17 cellular contexts compared by ENCODE assay signal in genomic region chr6:25697537-25698340, GRCh38. TPM values are rescaled to one million over a fixed set of nuclear protein-coding genes. Genes with fewer than 3 reads are reported as not detected.
"Had no signal": no experiment of that assay in that cellular context is flagged by ENCODE, and none has a peak within 500 bp of the region (broad histone marks: within the 10 kb centered on the region; RNA-seq: fewer than 3 reads in every experiment).

No MANE protein-coding gene starts in this region.

- H3K27ac Mint-ChIP-seq: activated CD4-positive, alpha-beta memory T cell treated with anti-CD3 and anti-CD28 coated beads for 36 hours; activated CD4-positive, alpha-beta T cell treated with anti-CD3 and anti-CD28 coated beads for 36 hours; activated CD8-positive, alpha-beta memory T cell treated with anti-CD3 and anti-CD28 coated beads, Interleukin-2, amount 10 ng/mL, durations not matched to agents 7 days and 5 days; activated naive CD4-positive, alpha-beta T cell treated with anti-CD3 and anti-CD28 coated beads, Interleukin-2, amount 10 ng/mL, durations not matched to agents 7 days and 5 days; activated T-helper 2 cell treated with anti-CD3 and anti-CD28 coated beads, Interferon-gamma antibody, Interleukin-2, Interleukin-4, amounts not matched to agents 10 μg/mL and 5 μg/mL and 100 μg/mL, durations not matched to agents 14 hours and 24 hours and 36 hours had no signal

- H3K4me1 ChIP-seq: gastroesophageal sphincter, heart right ventricle, psoas muscle, spleen, stomach, testis, upper lobe of right lung had no signal

- H3K27ac ChIP-seq: gastroesophageal sphincter, heart right ventricle, psoas muscle, spleen, stomach, testis, upper lobe of right lung, WERI-Rb-1 had no signal

- H3K36me3 Mint-ChIP-seq: activated CD4-positive, alpha-beta memory T cell treated with anti-CD3 and anti-CD28 coated beads for 36 hours; activated CD8-positive, alpha-beta memory T cell treated with anti-CD3 and anti-CD28 coated beads, Interleukin-2, amount 10 ng/mL, durations not matched to agents 7 days and 5 days; activated naive CD4-positive, alpha-beta T cell treated with anti-CD3 and anti-CD28 coated beads, Interleukin-2, amount 10 ng/mL, durations not matched to agents 7 days and 5 days had no signal

- H3K4me3 Mint-ChIP-seq: activated CD4-positive, alpha-beta memory T cell treated with anti-CD3 and anti-CD28 coated beads for 36 hours; activated CD4-positive, alpha-beta T cell treated with anti-CD3 and anti-CD28 coated beads for 36 hours; activated CD8-positive, alpha-beta memory T cell treated with anti-CD3 and anti-CD28 coated beads, Interleukin-2, amount 10 ng/mL, durations not matched to agents 7 days and 5 days; activated naive CD4-positive, alpha-beta T cell treated with anti-CD3 and anti-CD28 coated beads, Interleukin-2, amount 10 ng/mL, durations not matched to agents 7 days and 5 days; neural crest cell had no signal

- H3K27me3 ChIP-seq: gastroesophageal sphincter, spleen, stomach, testis, upper lobe of right lung had no signal

- H3K4me3 ChIP-seq: gastroesophageal sphincter, heart right ventricle, psoas muscle, spleen, stomach, testis, upper lobe of right lung had no signal

- DNase-seq: activated CD4-positive, alpha-beta memory T cell treated with anti-CD3 and anti-CD28 coated beads for 36 hours; activated CD4-positive, alpha-beta T cell treated with anti-CD3 and anti-CD28 coated beads for 36 hours; activated CD8-positive, alpha-beta memory T cell treated with anti-CD3 and anti-CD28 coated beads, Interleukin-2, amount 10 ng/mL, durations not matched to agents 7 days and 5 days; activated naive CD4-positive, alpha-beta T cell treated with anti-CD3 and anti-CD28 coated beads, Interleukin-2, amount 10 ng/mL, durations not matched to agents 7 days and 5 days; activated T-cell treated with anti-CD3 and anti-CD28 coated beads, Interleukin-2, amount 50 U/mL, for 1 hour; caudate nucleus; heart right ventricle; psoas muscle; spleen; stomach; testis; upper lobe of right lung; WERI-Rb-1 had no signal

- H3K36me3 ChIP-seq: gastroesophageal sphincter, heart right ventricle, spleen, stomach, upper lobe of right lung, WERI-Rb-1 had no signal

- H3K9me3 Mint-ChIP-seq: activated CD4-positive, alpha-beta memory T cell treated with anti-CD3 and anti-CD28 coated beads for 36 hours; activated naive CD4-positive, alpha-beta T cell treated with anti-CD3 and anti-CD28 coated beads, Interleukin-2, amount 10 ng/mL, durations not matched to agents 7 days and 5 days; activated T-helper 2 cell treated with anti-CD3 and anti-CD28 coated beads, Interferon-gamma antibody, Interleukin-2, Interleukin-4, amounts not matched to agents 10 μg/mL and 5 μg/mL and 100 μg/mL, durations not matched to agents 14 hours and 24 hours and 36 hours; neural crest cell had no signal

- H3K9me3 ChIP-seq: gastroesophageal sphincter, heart right ventricle, psoas muscle, spleen, stomach, testis, upper lobe of right lung had no signal

- ATAC-seq: activated CD4-positive, alpha-beta T cell treated with anti-CD3 and anti-CD28 coated beads for 36 hours; activated CD8-positive, alpha-beta memory T cell treated with anti-CD3 and anti-CD28 coated beads, Interleukin-2, amount 10 ng/mL, durations not matched to agents 7 days and 5 days; gastroesophageal sphincter; heart right ventricle; psoas muscle; sciatic nerve; upper lobe of right lung had no signal

- H3K4me1 Mint-ChIP-seq: activated CD4-positive, alpha-beta T cell treated with anti-CD3 and anti-CD28 coated beads for 36 hours; activated CD8-positive, alpha-beta memory T cell treated with anti-CD3 and anti-CD28 coated beads, Interleukin-2, amount 10 ng/mL, durations not matched to agents 7 days and 5 days; activated naive CD4-positive, alpha-beta T cell treated with anti-CD3 and anti-CD28 coated beads, Interleukin-2, amount 10 ng/mL, durations not matched to agents 7 days and 5 days; neural crest cell had no signal

RNA-seq across cellular contexts. Expression of gene SCGN, which starts 45.7 kb away (rescaled TPM):
- polyA plus RNA-seq: psoas muscle, spleen had no signal

RNA-seq across cellular contexts. Expression of gene SLC17A4, which starts 56.8 kb away (rescaled TPM):
- polyA plus RNA-seq: heart right ventricle, psoas muscle, spleen, stomach had no signal
